38 cellular contexts compared by ENCODE assay signal in genomic region chr10:5143137-5143536, GRCh38. TPM values are rescaled to one million over a fixed set of nuclear protein-coding genes. Genes with fewer than 3 reads are reported as not detected.
"Had no signal": no experiment of that assay in that cellular context is flagged by ENCODE, and none has a peak within 500 bp of the region (broad histone marks: within the 10 kb centered on the region; RNA-seq: fewer than 3 reads in every experiment).

No MANE protein-coding gene starts in this region.

- H3K4me1 ChIP-seq: adrenal gland, breast epithelium, colonic mucosa, esophagus squamous epithelium, gastroesophageal sphincter had no signal

- H3K9me3 ChIP-seq: adrenal gland, colonic mucosa had no signal

- H3K27me3 ChIP-seq: adrenal gland, breast epithelium, cardiac muscle cell, colonic mucosa, esophagus squamous epithelium, gastroesophageal sphincter had no signal

- FAIRE-seq: endometrium, endothelial cell of umbilical vein had no signal

- DNase-seq: activated CD4-positive, alpha-beta memory T cell treated with anti-CD3 and anti-CD28 coated beads for 36 hours; activated CD4-positive, alpha-beta T cell treated with anti-CD3 and anti-CD28 coated beads for 36 hours; activated CD4-positive, alpha-beta T cell treated with anti-CD3 and anti-CD28 coated beads, Interleukin-2, amount 10 ng/mL, durations not matched to agents 24 days and 14 days; activated CD4-positive, CD25-positive, alpha-beta regulatory T cell; activated CD4-positive, CD25-positive, alpha-beta regulatory T cell treated with anti-CD3 and anti-CD28 coated beads, Interleukin-2, amount 50 U/mL, for 72 hours; activated CD8-positive, alpha-beta memory T cell treated with anti-CD3 and anti-CD28 coated beads, Interleukin-2, amount 10 ng/mL, durations not matched to agents 7 days and 5 days; activated CD8-positive, alpha-beta memory T cell treated with anti-CD3 and anti-CD28 coated beads, Interleukin-2, amount 50 U/mL, for 4 hours; activated CD8-positive, alpha-beta T cell treated with anti-CD3 and anti-CD28 coated beads, Interleukin-2, amount 10 ng/mL, durations not matched to agents 7 days and 5 days; activated effector memory CD4-positive, alpha-beta T cell treated with anti-CD3 and anti-CD28 coated beads, Interleukin-2, amount 50 U/mL, for 16 hours; activated naive CD4-positive, alpha-beta T cell treated with anti-CD3 and anti-CD28 coated beads for 36 hours; activated naive CD8-positive, alpha-beta T cell treated with anti-CD3 and anti-CD28 coated beads for 36 hours; activated naive CD8-positive, alpha-beta T cell treated with anti-CD3 and anti-CD28 coated beads, Interleukin-2, amount 50 U/mL, for 24 hours; activated T-cell treated with anti-CD3 and anti-CD28 coated beads, Interleukin-2, amount 50 U/mL, for 1 hour; activated T-cell treated with anti-CD3 and anti-CD28 coated beads, Interleukin-2, amount 50 U/mL, for 48 hours; adrenal gland; amygdala; aorta; central memory CD4-positive, alpha-beta T cell; cerebellar nuclear complex; colonic mucosa; effector CD8-positive, alpha-beta T cell; esophagus squamous epithelium; foreskin melanocyte; T-helper 2 cell had no signal

- H3K36me3 ChIP-seq: adrenal gland, breast epithelium, cardiac muscle cell, colonic mucosa, esophagus squamous epithelium, gastroesophageal sphincter had no signal

- H3K4me3 ChIP-seq: adrenal gland, breast epithelium, cardiac muscle cell, colonic mucosa, esophagus squamous epithelium, gastroesophageal sphincter had no signal

- ATAC-seq: activated CD4-positive, alpha-beta T cell treated with anti-CD3 and anti-CD28 coated beads for 36 hours; activated CD8-positive, alpha-beta memory T cell treated with anti-CD3 and anti-CD28 coated beads, Interleukin-2, amount 10 ng/mL, durations not matched to agents 7 days and 5 days; activated CD8-positive, alpha-beta T cell treated with anti-CD3 and anti-CD28 coated beads, Interleukin-2, amount 10 ng/mL, durations not matched to agents 7 days and 5 days; activated naive CD8-positive, alpha-beta T cell treated with anti-CD3 and anti-CD28 coated beads, Interleukin-2, amount 50 U/mL, for 24 hours; gastroesophageal sphincter had no signal

- H3K27ac ChIP-seq: adrenal gland, breast epithelium, cardiac muscle cell, colonic mucosa, epithelial cell of prostate, esophagus squamous epithelium, gastroesophageal sphincter had no signal

RNA-seq across cellular contexts. Expression of gene AKR1C8, which starts 41.8 kb away (rescaled TPM):
- total RNA-seq: activated CD4-positive, alpha-beta T cell treated with anti-CD3 and anti-CD28 coated beads for 36 hours; activated CD4-positive, alpha-beta T cell treated with anti-CD3 and anti-CD28 coated beads, Interleukin-2, amount 10 ng/mL, durations not matched to agents 24 days and 14 days; activated CD8-positive, alpha-beta memory T cell treated with anti-CD3 and anti-CD28 coated beads for 36 hours; activated naive CD4-positive, alpha-beta T cell treated with anti-CD3 and anti-CD28 coated beads for 36 hours; activated T-helper 2 cell treated with anti-CD3 and anti-CD28 coated beads, Interferon-gamma antibody, Interleukin-2, Interleukin-4, amounts not matched to agents 10 μg/mL and 5 μg/mL and 100 μg/mL, durations not matched to agents 14 hours and 24 hours and 36 hours; adrenal gland; cardiac muscle cell; colonic mucosa; dermis microvascular lymphatic vessel endothelial cell; endothelial cell of umbilical vein; esophagus squamous epithelium; fibroblast of lung; fibroblast of villous mesenchyme; gastroesophageal sphincter had no signal
- polyA plus RNA-seq: adrenal gland, aorta, cardiac muscle cell, endothelial cell of umbilical vein, esophagus, fibroblast of lung had no signal

RNA-seq across cellular contexts. Expression of gene AKR1C3, which starts 48.9 kb away (rescaled TPM):
- total RNA-seq: activated CD4-positive, alpha-beta T cell treated with anti-CD3 and anti-CD28 coated beads, Interleukin-2, amount 10 ng/mL, durations not matched to agents 24 days and 14 days; activated CD8-positive, alpha-beta memory T cell treated with anti-CD3 and anti-CD28 coated beads for 36 hours had no signal

RNA-seq across cellular contexts. Expression of gene AKR1C4, which starts 53.5 kb away (rescaled TPM):
- total RNA-seq: activated CD4-positive, alpha-beta memory T cell treated with anti-CD3 and anti-CD28 coated beads for 36 hours; activated CD4-positive, alpha-beta T cell treated with anti-CD3 and anti-CD28 coated beads for 36 hours; activated CD4-positive, alpha-beta T cell treated with anti-CD3 and anti-CD28 coated beads, Interleukin-2, amount 10 ng/mL, durations not matched to agents 24 days and 14 days; activated CD8-positive, alpha-beta memory T cell treated with anti-CD3 and anti-CD28 coated beads for 36 hours; activated CD8-positive, alpha-beta memory T cell treated with anti-CD3 and anti-CD28 coated beads, Interleukin-2, amount 10 ng/mL, durations not matched to agents 7 days and 5 days; activated CD8-positive, alpha-beta T cell treated with anti-CD3 and anti-CD28 coated beads, Interleukin-2, amount 10 ng/mL, durations not matched to agents 7 days and 5 days; activated naive CD4-positive, alpha-beta T cell treated with anti-CD3 and anti-CD28 coated beads for 36 hours; activated naive CD8-positive, alpha-beta T cell treated with anti-CD3 and anti-CD28 coated beads for 36 hours; activated T-helper 1 cell treated with anti-CD3 and anti-CD28 coated beads, Interleukin-12 subunit alpha, Interleukin-12 subunit beta, Interleukin-2, Interleukin-4 antibody, amounts not matched to agents 30 ng/mL and 10 ng/mL and 1 ng/mL, durations not matched to agents 14 hours and 24 hours and 36 hours; activated T-helper 2 cell treated with anti-CD3 and anti-CD28 coated beads, Interferon-gamma antibody, Interleukin-2, Interleukin-4, amounts not matched to agents 10 μg/mL and 5 μg/mL and 100 μg/mL, durations not matched to agents 14 hours and 24 hours and 36 hours; adrenal gland; aorta; breast epithelium; cardiac muscle cell; colonic mucosa; dermis microvascular lymphatic vessel endothelial cell; endothelial cell of umbilical vein; esophagus squamous epithelium; fibroblast of lung; fibroblast of villous mesenchyme; gastroesophageal sphincter; T-helper 1 cell treated with Interleukin-12 subunit alpha and Interleukin-12 subunit beta and Interleukin-4 antibody, amounts not matched to agents 30 ng/mL and 1 ng/mL, for 36 hours had no signal
- polyA plus RNA-seq: aorta, cardiac muscle cell, endothelial cell of umbilical vein, esophagus, fibroblast of lung had no signal
